10 cellular contexts compared by ENCODE assay signal in genomic region chr11:122115520-122116343, GRCh38. TPM values are rescaled to one million over a fixed set of nuclear protein-coding genes. Genes with fewer than 3 reads are reported as not detected.
A peak's percentile ranks its signal among the peaks of the same experiment; 100 is the strongest.
DNase-seq lines count a peak whose midpoint lies in the region; TF ChIP-seq lines count a peak whose summit lies in the region.
"Had no signal": no experiment of that assay in that cellular context is flagged by ENCODE, and none has a peak within 500 bp of the region (broad histone marks: within the 10 kb centered on the region; RNA-seq: fewer than 3 reads in every experiment).

A gene with protein sequence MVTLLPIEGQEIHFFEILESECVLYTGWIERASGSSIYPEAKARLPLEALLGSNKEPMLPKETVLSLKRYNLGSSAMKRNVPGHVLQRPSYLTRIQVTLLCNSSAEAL (minus strand): TSS chr11:122116215. CDS start chr11:122115922, 293 bp downstream.

- peak in 1 of 2 experiments; percentile 21 for TF ChIP-seq CTCF in tibial artery (IDR thresholded peaks at IDR 0.05)

- H3K4me1 ChIP-seq in adipocyte (ENCODE audit: control insufficient read depth, insufficient read depth, low read length): peaks cover 68% of the 10 kb centered on the region
- H3K4me1 ChIP-seq in tibial artery: peaks cover 0 to 43% (median 9%) of the 10 kb centered on the region in 4 donors

- H3K4me3 ChIP-seq in adipocyte (ENCODE audit: low read length) (peak within 1 kb of the TSS; percentile 74), tibial artery (no peak within 1 kb of the TSS)

- intact Hi-C loops in tibial artery (cut with DNase I; ENCODE audit: low total_unique reads): no loop called here

- H3K9ac ChIP-seq in adipocyte (ENCODE audit: low read length): peak within 1 kb of the TSS; percentile 85

- H3K27me3 ChIP-seq in adipocyte (replicated peaks; ENCODE audit: control insufficient read depth, insufficient read depth, low read length): no peaks in the 10 kb centered on the region
- no peaks in the 10 kb centered on the region for H3K27me3 ChIP-seq in tibial artery

- DNase-seq in NCI-H2227 (lab: John Stamatoyannopoulos, UW; ENCODE audit: unreplicated experiment) (peak; percentile 12), NCI-H2227 treated with DMSO at 0.1 percent for 48 hours (lab: John Stamatoyannopoulos, UW) (no peak), adipocyte (ENCODE audit: low read depth) (peak; percentile 69), iPS-NIHi7 (ENCODE audit: extremely low spot score) (peak; percentile 58), tibial artery (peak in 1 of 2 donors; percentile 38), mesenteric fat pad (ENCODE audit: low spot score) (no peak), SIG-M5 treated with dmso at 0.1 percent for 504 hours (lab: John Stamatoyannopoulos, UW; ENCODE audit: unreplicated experiment) (no peak), NCI-H345 (lab: John Stamatoyannopoulos, UW) (no peak)
- DNase-seq: activated CD4-positive, alpha-beta T cell treated with anti-CD3 and anti-CD28 coated beads, Interleukin-2, amount 10 ng/mL, durations not matched to agents 24 days and 14 days had no signal

- H3K27ac ChIP-seq in tibial artery: peak within 1 kb of the TSS; percentile 9 to 32

- H3K9me3 ChIP-seq in adipocyte (ENCODE audit: control insufficient read depth, low read length) (no peaks in the 10 kb centered on the region), tibial artery (no peaks in the 10 kb centered on the region)

- H3K36me3 ChIP-seq in adipocyte (ENCODE audit: control insufficient read depth, insufficient read depth, low read length, severe bottlenecking) (peaks cover 15% of the 10 kb centered on the region), tibial artery (no peaks in the 10 kb centered on the region)

RNA-seq across cellular contexts. Expression of the gene that starts here (rescaled TPM):
- 0.67 TPM for total RNA-seq in mesenteric fat pad
- total RNA-seq: activated CD4-positive, alpha-beta T cell treated with anti-CD3 and anti-CD28 coated beads, Interleukin-2, amount 10 ng/mL, durations not matched to agents 24 days and 14 days; B cell had no signal

Comparison
In these comparisons a context has a peak if more than half of its experiments do, and no peak if none do; other contexts are left out.
1. DNase-seq: peak in NCI-H2227 (single experiment), adipocyte (single experiment) and iPS-NIHi7 (single experiment); none in NCI-H2227 treated with DMSO at 0.1 percent for 48 hours (single experiment), mesenteric fat pad (single experiment), SIG-M5 treated with dmso at 0.1 percent for 504 hours (single experiment) and NCI-H345 (single experiment).